17 cellular contexts compared by ENCODE assay signal in the genomic region with DNA sequence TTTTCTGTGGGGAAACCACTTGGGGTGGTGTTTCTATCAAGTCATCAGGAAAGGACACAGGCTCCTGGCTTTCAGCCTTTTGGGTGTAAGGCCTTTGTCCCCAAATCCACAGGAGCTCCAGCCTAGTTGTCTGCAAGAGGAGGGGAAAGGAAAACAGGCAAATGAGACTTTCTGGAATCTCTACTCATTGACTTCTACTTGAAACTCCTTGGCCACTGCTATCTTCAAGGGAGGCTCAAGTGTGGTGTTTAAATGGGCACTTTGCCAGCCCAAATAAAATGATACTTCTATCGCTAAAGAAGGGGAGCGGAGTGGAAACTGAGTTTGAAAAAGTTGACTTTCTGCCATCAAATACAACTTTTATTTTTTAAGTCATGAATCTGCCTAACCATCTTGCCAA.
DNase-seq lines count a peak whose midpoint lies in the region; ATAC-seq and TF ChIP-seq lines count a peak whose summit lies in the region.
"Had no signal": no experiment of that assay in that cellular context is flagged by ENCODE, and none has a peak within 500 bp of the region (broad histone marks: within the 10 kb centered on the region; RNA-seq: fewer than 3 reads in every experiment).

No MANE protein-coding gene starts in this region.

- peaks cover 3% of the 10 kb centered on the region; the same call in 1 of the 2 replicates for H3K9me2 ChIP-seq in GM23338 (ENCODE audit: insufficient read depth)

- no peaks in the 10 kb centered on the region for H3K9me3 Mint-ChIP-seq in GM23338
- no peaks in the 10 kb centered on the region for H3K9me3 Mint-ChIP-seq in stimulated activated memory B cell treated with anti-CD40 and anti-IgM and Interleukin-4, amounts not matched to agents 10 μg/mL and 1 μg/mL and 100 μg/mL, for 72 hours

- no peaks in the 10 kb centered on the region for H3F3A ChIP-seq in GM23338 (replicated peaks; ENCODE audit: low read depth)

- TF ChIP-seq CTCF in GM23338 (conservative IDR thresholded peaks at IDR 0.05; ENCODE audit: low read depth in 2 of 2) (no peak), astrocyte of the spinal cord (IDR thresholded peaks at IDR 0.05; ENCODE audit: low read depth, low read length) (no peak), left lung (IDR thresholded peaks at IDR 0.05) (no peak), ovary (IDR thresholded peaks at IDR 0.05) (no peak), gastrocnemius medialis (IDR thresholded peaks at IDR 0.05 in 4 of 5, conservative IDR thresholded peaks at IDR 0.05 in 1 of 5) (no peak)

- no peak overlapping the region for H3K27ac Mint-ChIP-seq in GM23338
- peak overlapping the region; percentile 19 for H3K27ac Mint-ChIP-seq in stimulated activated memory B cell treated with anti-CD40 and anti-IgM and Interleukin-4, amounts not matched to agents 10 μg/mL and 1 μg/mL and 100 μg/mL, for 72 hours

- peaks cover 20% of the 10 kb centered on the region for H3K36me3 Mint-ChIP-seq in GM23338 (ENCODE audit: low read depth)
- peaks cover 37% of the 10 kb centered on the region for H3K36me3 Mint-ChIP-seq in stimulated activated memory B cell treated with anti-CD40 and anti-IgM and Interleukin-4, amounts not matched to agents 10 μg/mL and 1 μg/mL and 100 μg/mL, for 72 hours

- peaks cover 42% of the 10 kb centered on the region for H3K4me1 Mint-ChIP-seq in GM23338
- H3K4me1 Mint-ChIP-seq in stimulated activated memory B cell treated with anti-CD40 and anti-IgM and Interleukin-4, amounts not matched to agents 10 μg/mL and 1 μg/mL and 100 μg/mL, for 72 hours, result peaks cover 26% of the 10 kb centered on the region

- no peak overlapping the region for H3K4me3 Mint-ChIP-seq in GM23338
- H3K4me3 Mint-ChIP-seq in stimulated activated memory B cell treated with anti-CD40 and anti-IgM and Interleukin-4, amounts not matched to agents 10 μg/mL and 1 μg/mL and 100 μg/mL, for 72 hours, result no peak overlapping the region
- H3K4me3 Mint-ChIP-seq: CD4-positive, CD25-positive, alpha-beta regulatory T cell had no signal

- DNase-seq in GM23338 (ENCODE audit: low spot score) (no peak), astrocyte of the spinal cord (ENCODE audit: low read depth, low spot score) (peak; percentile 62), left lung (no peak), ovary (no peak), hypothalamus (lab: John Stamatoyannopoulos, UW) (no peak), gastrocnemius medialis (no peak), mesenteric fat pad (ENCODE audit: low spot score) (no peak)
- DNase-seq: CD4-positive, CD25-positive, alpha-beta regulatory T cell; KBM-7; NCI-H1048; NCI-H146; NCI-H2107; NCI-H82 had no signal

- H3K9me3 ChIP-seq in left lung (no peaks in the 10 kb centered on the region), ovary (no peaks in the 10 kb centered on the region), gastrocnemius medialis (no peaks in the 10 kb centered on the region)

- H3K27ac ChIP-seq in GM23338 (ENCODE audit: low read depth), result no peak overlapping the region
- no peak overlapping the region for H3K27ac ChIP-seq in left lung
- H3K27ac ChIP-seq in ovary, result no peak overlapping the region
- no peak overlapping the region for H3K27ac ChIP-seq in gastrocnemius medialis

- H3K79me2 ChIP-seq in GM23338 (replicated peaks; ENCODE audit: insufficient read depth), result peaks cover 30% of the 10 kb centered on the region

- TF ChIP-seq POLR2A in ovary (IDR thresholded peaks at IDR 0.05) (no peak), gastrocnemius medialis (IDR thresholded peaks at IDR 0.05) (no peak)

- H3K4me1 ChIP-seq in GM23338 (ENCODE audit: insufficient read depth) (peaks cover 15% of the 10 kb centered on the region; the same call in 1 of the 2 replicates), left lung (no peaks in the 10 kb centered on the region), ovary (ENCODE audit: insufficient read depth) (peaks cover 2% of the 10 kb centered on the region), gastrocnemius medialis (no peaks in the 10 kb centered on the region)

- H3K4me2 ChIP-seq in GM23338, result no peak overlapping the region

- ATAC-seq in GM23338, result peak; percentile 23; the same call in 2 of the 3 replicates
- peak; percentile 74 for ATAC-seq in left lung
- no peak for ATAC-seq in stimulated activated memory B cell treated with anti-CD40 and anti-IgM and Interleukin-4, amounts not matched to agents 10 μg/mL and 1 μg/mL and 100 μg/mL, for 72 hours
- no peak for ATAC-seq in gastrocnemius medialis
- ATAC-seq: HCT116, Panc1, Right ventricle myocardium inferior had no signal

- intact Hi-C loops in left lung (cut with DNase I) (no loop called here), ovary (cut with DNase I) (no loop called here), gastrocnemius medialis (cut with DNase I; ENCODE audit: low total_unique reads) (no loop called here)

- no peaks in the 10 kb centered on the region for H3K27me3 Mint-ChIP-seq in GM23338 (ENCODE audit: insufficient read depth, low read depth, poor library complexity)
- H3K27me3 Mint-ChIP-seq in stimulated activated memory B cell treated with anti-CD40 and anti-IgM and Interleukin-4, amounts not matched to agents 10 μg/mL and 1 μg/mL and 100 μg/mL, for 72 hours, result no peaks in the 10 kb centered on the region
- H3K27me3 Mint-ChIP-seq: CD4-positive, CD25-positive, alpha-beta regulatory T cell had no signal

- in situ Hi-C loops in astrocyte of the spinal cord (cut with HindIII; ENCODE audit: low sequenced_read_pairs), result no loop called here
- in situ Hi-C loops in gastrocnemius medialis (cut with MboI; ENCODE audit: low sequenced_read_pairs in 4 of 4), result no loop called here

- H4K20me1 ChIP-seq in GM23338 (replicated peaks; ENCODE audit: insufficient read depth), result no peaks in the 10 kb centered on the region

- TF ChIP-seq EP300 in ovary (IDR thresholded peaks at IDR 0.05), result no peak

- H2AFZ ChIP-seq in GM23338, result no peak overlapping the region

- H3K4me3 ChIP-seq in GM23338 (no peak overlapping the region), astrocyte of the spinal cord (ENCODE audit: low read depth, low read length) (no peak overlapping the region), left lung (no peak overlapping the region), ovary (no peak overlapping the region), gastrocnemius medialis (no peak overlapping the region)

- 42 to 56% (median 44%) methylated on average over 2 of the region's 2 CpGs for WGBS in ovary, 3 donors

- H3K36me3 ChIP-seq in GM23338 (ENCODE audit: insufficient read depth) (no peaks in the 10 kb centered on the region), left lung (no peaks in the 10 kb centered on the region), ovary (no peaks in the 10 kb centered on the region), gastrocnemius medialis (no peaks in the 10 kb centered on the region)

- no peaks in the 10 kb centered on the region for H3K27me3 ChIP-seq in GM23338 (ENCODE audit: insufficient read depth)
- no peaks in the 10 kb centered on the region for H3K27me3 ChIP-seq in left lung
- no peaks in the 10 kb centered on the region for H3K27me3 ChIP-seq in ovary
- H3K27me3 ChIP-seq in gastrocnemius medialis, result no peaks in the 10 kb centered on the region

TF ChIP-seq in GM23338, 12 proteins besides CTCF, POLR2A, EP300 and RAD21 (continues in another document):
- TF ChIP-seq STAT1 (IDR thresholded peaks at IDR 0.05; ENCODE audit: unreplicated experiment) (no peak), ZNF331 (CRISPR knock-in tag; IDR thresholded peaks at IDR 0.05; ENCODE audit: low read depth) (no peak), CREB1 (CRISPR knock-in tag; IDR thresholded peaks at IDR 0.05; ENCODE audit: low read depth) (no peak), ZNF114 (CRISPR knock-in tag; IDR thresholded peaks at IDR 0.05) (no peak), EZH2phosphoT487 (IDR thresholded peaks at IDR 0.05; ENCODE audit: unreplicated experiment) (no peak), JUNB (IDR thresholded peaks at IDR 0.05; ENCODE audit: unreplicated experiment) (no peak), POLR2AphosphoS5 (IDR thresholded peaks at IDR 0.05; ENCODE audit: low read depth) (no peak), NANOG (IDR thresholded peaks at IDR 0.05; ENCODE audit: borderline replicate concordance) (no peak), EZH2 (IDR thresholded peaks at IDR 0.05; ENCODE audit: low read depth, unreplicated experiment) (no peak)
- TF ChIP-seq, protein P1, sequence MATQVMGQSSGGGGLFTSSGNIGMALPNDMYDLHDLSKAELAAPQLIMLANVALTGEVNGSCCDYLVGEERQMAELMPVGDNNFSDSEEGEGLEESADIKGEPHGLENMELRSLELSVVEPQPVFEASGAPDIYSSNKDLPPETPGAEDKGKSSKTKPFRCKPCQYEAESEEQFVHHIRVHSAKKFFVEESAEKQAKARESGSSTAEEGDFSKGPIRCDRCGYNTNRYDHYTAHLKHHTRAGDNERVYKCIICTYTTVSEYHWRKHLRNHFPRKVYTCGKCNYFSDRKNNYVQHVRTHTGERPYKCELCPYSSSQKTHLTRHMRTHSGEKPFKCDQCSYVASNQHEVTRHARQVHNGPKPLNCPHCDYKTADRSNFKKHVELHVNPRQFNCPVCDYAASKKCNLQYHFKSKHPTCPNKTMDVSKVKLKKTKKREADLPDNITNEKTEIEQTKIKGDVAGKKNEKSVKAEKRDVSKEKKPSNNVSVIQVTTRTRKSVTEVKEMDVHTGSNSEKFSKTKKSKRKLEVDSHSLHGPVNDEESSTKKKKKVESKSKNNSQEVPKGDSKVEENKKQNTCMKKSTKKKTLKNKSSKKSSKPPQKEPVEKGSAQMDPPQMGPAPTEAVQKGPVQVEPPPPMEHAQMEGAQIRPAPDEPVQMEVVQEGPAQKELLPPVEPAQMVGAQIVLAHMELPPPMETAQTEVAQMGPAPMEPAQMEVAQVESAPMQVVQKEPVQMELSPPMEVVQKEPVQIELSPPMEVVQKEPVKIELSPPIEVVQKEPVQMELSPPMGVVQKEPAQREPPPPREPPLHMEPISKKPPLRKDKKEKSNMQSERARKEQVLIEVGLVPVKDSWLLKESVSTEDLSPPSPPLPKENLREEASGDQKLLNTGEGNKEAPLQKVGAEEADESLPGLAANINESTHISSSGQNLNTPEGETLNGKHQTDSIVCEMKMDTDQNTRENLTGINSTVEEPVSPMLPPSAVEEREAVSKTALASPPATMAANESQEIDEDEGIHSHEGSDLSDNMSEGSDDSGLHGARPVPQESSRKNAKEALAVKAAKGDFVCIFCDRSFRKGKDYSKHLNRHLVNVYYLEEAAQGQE (IDR thresholded peaks at IDR 0.05; ENCODE audit: unreplicated experiment), result no peak
- TF ChIP-seq, protein P2, sequence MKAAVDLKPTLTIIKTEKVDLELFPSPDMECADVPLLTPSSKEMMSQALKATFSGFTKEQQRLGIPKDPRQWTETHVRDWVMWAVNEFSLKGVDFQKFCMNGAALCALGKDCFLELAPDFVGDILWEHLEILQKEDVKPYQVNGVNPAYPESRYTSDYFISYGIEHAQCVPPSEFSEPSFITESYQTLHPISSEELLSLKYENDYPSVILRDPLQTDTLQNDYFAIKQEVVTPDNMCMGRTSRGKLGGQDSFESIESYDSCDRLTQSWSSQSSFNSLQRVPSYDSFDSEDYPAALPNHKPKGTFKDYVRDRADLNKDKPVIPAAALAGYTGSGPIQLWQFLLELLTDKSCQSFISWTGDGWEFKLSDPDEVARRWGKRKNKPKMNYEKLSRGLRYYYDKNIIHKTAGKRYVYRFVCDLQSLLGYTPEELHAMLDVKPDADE (IDR thresholded peaks at IDR 0.05), result no peak

Comparison
In these comparisons a context has a peak if more than half of its experiments do, and no peak if none do; other contexts are left out.
1. ATAC-seq: peak in GM23338 (single experiment) and left lung (single experiment); none in stimulated activated memory B cell treated with anti-CD40 and anti-IgM and Interleukin-4, amounts not matched to agents 10 μg/mL and 1 μg/mL and 100 μg/mL, for 72 hours (single experiment) and gastrocnemius medialis (0 of 2).